Comparison of ENCODE assay signal across 19 cellular contexts in genomic region chr11:27626269-27626937, GRCh38.
DNase-seq lines count a peak whose midpoint lies in the region; ATAC-seq, FAIRE-seq and TF ChIP-seq lines count a peak whose summit lies in the region.
"Had no signal": no experiment of that assay in that cellular context is flagged by ENCODE, and none has a peak within 500 bp of the region (broad histone marks: within the 10 kb centered on the region; RNA-seq: fewer than 3 reads in every experiment).

No MANE protein-coding gene starts in this region.

- no peak overlapping the region for H2BK120ac ChIP-seq in mesendoderm (ENCODE audit: low read depth, low read length)

- no peaks in the 10 kb centered on the region for H3K9me3 ChIP-seq in GM12878 (replicated peaks; ENCODE audit: control insufficient read depth, insufficient read depth, low read length)

- H3K4ac ChIP-seq in mesendoderm (ENCODE audit: low read depth, low read length) = no peak overlapping the region

- SMC1A ChIA-PET in GM12878 (lab: Charles Lee; ENCODE audit: uncharacterized antibody, unreplicated experiment) = no interaction called here

- H4K8ac ChIP-seq in mesendoderm (ENCODE audit: low read depth, low read length) = no peak overlapping the region

- H2BK15ac ChIP-seq in mesendoderm (replicated peaks; ENCODE audit: low read depth) = no peak overlapping the region

- TF ChIP-seq RAD21 in GM12878 (IDR thresholded peaks at IDR 0.05; ENCODE audit: insufficient read depth, low read depth, low read length) = no peak

- no peak overlapping the region for H3K4me3 Mint-ChIP-seq in GM23338
- H3K4me3 Mint-ChIP-seq: CD4-positive, alpha-beta T cell had no signal

- CTCF ChIA-PET in GM12878 (lab: Yijun Ruan, JAX) = no interaction called here

- no peak overlapping the region for H3K23ac ChIP-seq in mesendoderm (ENCODE audit: low read length)

- FAIRE-seq in GM12878 (lab: Jason Lieb, UNC) = no peak
- FAIRE-seq: G401.6, GM12892, GM19239, H54 had no signal

- H2AFZ ChIP-seq in GM23338 (no peak overlapping the region), GM12878 (ENCODE audit: control insufficient read depth, low read depth, low read length) (no peak overlapping the region)

- peaks cover 85% of the 10 kb centered on the region for H3K4me1 Mint-ChIP-seq in GM23338

- no peak overlapping the region for H3K56ac ChIP-seq in mesendoderm (ENCODE audit: low read length)

- peaks cover 96% of the 10 kb centered on the region for H3K36me3 Mint-ChIP-seq in GM23338 (ENCODE audit: low read depth)

- DNase-seq in GM23338 (ENCODE audit: low spot score) (no peak), NCI-H69 (lab: John Stamatoyannopoulos, UW) (peak; percentile 70), GM12878 (ENCODE audit: low read depth, low spot score) (no peak), mesendoderm (no peak), NCI-H1436 treated with DMSO at 0.1 percent for 48 hours (lab: John Stamatoyannopoulos, UW) (no peak), DMS53 (lab: John Stamatoyannopoulos, UW) (no peak), dorsolateral prefrontal cortex (no peak)
- DNase-seq: ACHN; C1 segment of cervical spinal cord; Calu3; CD4-positive, alpha-beta T cell; DMS79 treated with DMSO at 0.1 percent for 48 hours; EL; IMR-90 had no signal

- intact Hi-C loops in GM12878 (cut with micrococcal nuclease; ENCODE audit: unreplicated experiment) (no loop called here), dorsolateral prefrontal cortex (cut with DNase I) (no loop called here)

- no TSS peak for BruUV-seq in GM12878 (replicated peaks; lab: Mats Ljungman, UMichigan)

- no peak for TF ChIP-seq EP300 in GM12878 (IDR thresholded peaks at IDR 0.05; ENCODE audit: borderline replicate concordance in 1 of 2, control insufficient read depth in 1 of 2, low read depth in 2 of 2, low read length in 2 of 2)

- peaks cover 46% of the 10 kb centered on the region for H3F3A ChIP-seq in GM23338 (replicated peaks; ENCODE audit: low read depth)

- H4K20me1 ChIP-seq in GM23338 (replicated peaks; ENCODE audit: insufficient read depth) (peaks cover 58% of the 10 kb centered on the region), GM12878 (ENCODE audit: control insufficient read depth, insufficient read depth) (no peaks in the 10 kb centered on the region)

- H3K79me1 ChIP-seq in mesendoderm (ENCODE audit: low read length) = no peaks in the 10 kb centered on the region

- H2BK5ac ChIP-seq in mesendoderm (ENCODE audit: low read length) = no peak overlapping the region

- H3K36me3 ChIP-seq in GM23338 (ENCODE audit: insufficient read depth) (peaks cover 54% of the 10 kb centered on the region), GM12878 (ENCODE audit: control insufficient read depth in 2 of 2, insufficient read depth in 2 of 2, low read length in 1 of 2) (no peaks in the 10 kb centered on the region), mesendoderm (ENCODE audit: control insufficient read depth, insufficient read depth, low read length) (peaks cover under 1% of the 10 kb centered on the region)

- RAD21 ChIA-PET in GM12878 (lab: Charles Lee; ENCODE audit: unreplicated experiment) = no interaction called here

- peak overlapping the region; percentile 59; the same call in 1 of the 2 replicates for H3K27ac Mint-ChIP-seq in GM23338
- H3K27ac Mint-ChIP-seq: CD4-positive, alpha-beta T cell had no signal

- peak overlapping the region; percentile 47; the same call in 1 of the 2 replicates for H3K4me2 ChIP-seq in GM23338
- no peak overlapping the region for H3K4me2 ChIP-seq in GM12878 (ENCODE audit: control insufficient read depth, insufficient read depth)
- H3K4me2 ChIP-seq in mesendoderm (ENCODE audit: low read length) = no peak overlapping the region

- no peak overlapping the region for H3K18ac ChIP-seq in mesendoderm (ENCODE audit: low read length)

- H4K5ac ChIP-seq in mesendoderm (ENCODE audit: low read length) = no peak overlapping the region

- no peaks in the 10 kb centered on the region for H3K27me3 ChIP-seq in GM23338 (ENCODE audit: insufficient read depth)
- H3K27me3 ChIP-seq in GM12878 (replicated peaks in 1 of 2; ENCODE audit: control insufficient read depth in 2 of 2, insufficient read depth in 2 of 2, low read length in 1 of 2) = no peaks in the 10 kb centered on the region
- no peaks in the 10 kb centered on the region for H3K27me3 ChIP-seq in mesendoderm (ENCODE audit: insufficient read depth, low read length, poor library complexity)
- no peaks in the 10 kb centered on the region for H3K27me3 ChIP-seq in dorsolateral prefrontal cortex

- peaks cover 50% of the 10 kb centered on the region for H3K27me3 Mint-ChIP-seq in GM23338 (ENCODE audit: insufficient read depth, low read depth, poor library complexity)
- H3K27me3 Mint-ChIP-seq: CD4-positive, alpha-beta T cell had no signal

- H3K4me1 ChIP-seq in GM23338 (ENCODE audit: insufficient read depth) (peaks cover 50% of the 10 kb centered on the region), GM12878 (ENCODE audit: control insufficient read depth, insufficient read depth, low read length) (no peaks in the 10 kb centered on the region), mesendoderm (ENCODE audit: control insufficient read depth, low read depth, low read length) (peaks cover 2% of the 10 kb centered on the region)

- peak overlapping the region; percentile 91 for H3K27ac ChIP-seq in GM23338 (ENCODE audit: low read depth)
- H3K27ac ChIP-seq in GM12878 (ENCODE audit: control insufficient read depth, insufficient read depth) = no peak overlapping the region
- H3K27ac ChIP-seq in mesendoderm (ENCODE audit: low read depth, low read length) = peak overlapping the region; percentile 40
- H3K27ac ChIP-seq in dorsolateral prefrontal cortex = no peak overlapping the region

- WGBS in GM12878 (ENCODE audit: insufficient coverage, insufficient replicate concordance, low lambda C conversion rate, missing lambda C conversion rate) = 11% methylated on average over 4 of the region's 4 CpGs
- no CpG with 5 or more reads among the region's 4 CpGs for WGBS in mesendoderm (ENCODE audit: extremely low coverage, insufficient coverage, low lambda C conversion rate)

- POLR2A ChIA-PET in GM12878 (lab: Charles Lee) = no interaction called here

- TF ChIP-seq POLR2A in GM12878 (IDR thresholded peaks at IDR 0.05; ENCODE audit: low read depth, low read length) = no peak

- H3K9me2 ChIP-seq in GM23338 (ENCODE audit: insufficient read depth) = no peaks in the 10 kb centered on the region

- peaks cover 21% of the 10 kb centered on the region for H3K79me2 ChIP-seq in GM23338 (replicated peaks; ENCODE audit: insufficient read depth)
- H3K79me2 ChIP-seq in GM12878 (ENCODE audit: control insufficient read depth, insufficient read depth, low read length) = no peaks in the 10 kb centered on the region
- H3K79me2 ChIP-seq in mesendoderm (ENCODE audit: control insufficient read depth, insufficient read depth, low read length) = no peaks in the 10 kb centered on the region

- no peak for TF ChIP-seq CTCF in GM23338 (conservative IDR thresholded peaks at IDR 0.05; ENCODE audit: low read depth in 2 of 2)
- TF ChIP-seq CTCF in GM12878 (IDR thresholded peaks at IDR 0.05 in 2 of 3, conservative IDR thresholded peaks at IDR 0.05 in 1 of 3; ENCODE audit: control insufficient read depth in 2 of 3, extremely low read depth in 1 of 3, insufficient read depth in 1 of 3, low read depth in 3 of 3, low read length in 3 of 3) = no peak
- TF ChIP-seq CTCF in dorsolateral prefrontal cortex (IDR thresholded peaks at IDR 0.05 in 54 of 56, conservative IDR thresholded peaks at IDR 0.05 in 2 of 56; ENCODE audit: low read depth in 1 of 56, partially characterized antibody in 56 of 56) = no peak

- in situ Hi-C loops in GM12878 (cut with MboI) = no loop called here

- H2AK5ac ChIP-seq in mesendoderm (ENCODE audit: low read length) = no peak overlapping the region

- peak; percentile 2; the same call in 2 of the 3 replicates for ATAC-seq in GM23338
- ATAC-seq in GM12878 = peak; percentile 54
- no peak for ATAC-seq in GM19463 (IDR thresholded peaks at IDR 0.05; ENCODE audit: unreplicated experiment)

- H3K9ac ChIP-seq in GM12878 (ENCODE audit: control insufficient read depth, insufficient read depth, low read length) (no peak overlapping the region), mesendoderm (ENCODE audit: low read length) (no peak overlapping the region)

- H3K4me3 ChIP-seq in GM23338 (no peak overlapping the region), GM12878 (no peak overlapping the region), mesendoderm (ENCODE audit: low read length) (no peak overlapping the region), dorsolateral prefrontal cortex (no peak overlapping the region)

- H3K9me3 Mint-ChIP-seq in GM23338 = peaks cover 1% of the 10 kb centered on the region; the same call in 1 of the 3 replicates
- H3K9me3 Mint-ChIP-seq: CD4-positive, alpha-beta T cell had no signal

TF ChIP-seq in GM23338, 12 proteins besides CTCF, POLR2A, EP300 and RAD21 (continues in another document):
- TF ChIP-seq POLR2AphosphoS5 (IDR thresholded peaks at IDR 0.05; ENCODE audit: low read depth) = peak; percentile 21; the same call in 1 of the 2 replicates

TF ChIP-seq in GM12878, 131 proteins besides CTCF, POLR2A, EP300 and RAD21 (continues in another document):
- TF ChIP-seq CBX5 (IDR thresholded peaks at IDR 0.05; ENCODE audit: low read depth) (no peak), ZBTB4 (CRISPR knock-in tag; IDR thresholded peaks at IDR 0.05) (no peak), ZNF207 (IDR thresholded peaks at IDR 0.05; ENCODE audit: borderline replicate concordance) (no peak), NR2F1 (conservative IDR thresholded peaks at IDR 0.05) (no peak)

Comparison
In these comparisons a context has a peak if more than half of its experiments do, and no peak if none do; other contexts are left out.
1. H3K27ac ChIP-seq: peak in GM23338 (single experiment) and mesendoderm (single experiment); none in GM12878 (single experiment) and dorsolateral prefrontal cortex (0 of 59).